In the genomic region with DNA sequence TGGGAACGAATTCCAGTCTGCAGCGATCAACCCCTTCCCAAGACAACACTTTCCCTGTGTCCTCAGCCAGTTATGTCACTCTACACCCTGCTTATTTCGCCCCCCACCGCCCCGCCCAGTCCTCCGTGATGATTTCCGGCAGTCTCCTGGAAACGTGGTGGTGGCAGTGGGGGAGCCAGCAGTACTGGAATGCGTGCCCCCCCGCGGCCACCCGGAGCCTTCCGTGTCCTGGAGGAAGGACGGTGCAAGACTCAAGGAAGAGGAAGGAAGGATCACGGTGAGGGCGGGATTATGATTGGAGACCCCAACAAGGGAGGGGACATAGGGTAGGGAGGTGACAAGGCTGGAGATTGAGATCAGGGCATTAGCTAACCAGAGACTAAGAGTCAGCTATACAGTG, we compare ENCODE assay signal across 22 cellular contexts. TPM values are rescaled to one million over a fixed set of nuclear protein-coding genes. Genes with fewer than 3 reads are reported as not detected.
DNase-seq lines count a peak whose midpoint lies in the region; ATAC-seq and TF ChIP-seq lines count a peak whose summit lies in the region.
"Had no signal": no experiment of that assay in that cellular context is flagged by ENCODE, and none has a peak within 500 bp of the region (broad histone marks: within the 10 kb centered on the region; RNA-seq: fewer than 3 reads in every experiment).

No MANE protein-coding gene starts in this region.

- no peak overlapping the region for H3K4me3 ChIP-seq in endodermal cell (ENCODE audit: low read length)
- no peak overlapping the region for H3K4me3 ChIP-seq in neuronal stem cell (ENCODE audit: low read length in 2 of 2)
- H3K4me3 ChIP-seq: BLaER1 treated with 17β-estradiol and CSF1 and Interleukin-3, amounts not matched to agents 10 nM and 100 nM; gastroesophageal sphincter; GM23248; ovary had no signal

- H3K4me1 ChIP-seq in endodermal cell (ENCODE audit: control insufficient read depth, insufficient read depth, low read length) (peaks cover 8% of the 10 kb centered on the region), neuronal stem cell (ENCODE audit: control insufficient read depth in 2 of 2, insufficient read depth in 1 of 2, low read depth in 1 of 2, low read length in 2 of 2) (peaks cover 10 to 15% of the 10 kb centered on the region in 2 donors)

- peaks cover 36% of the 10 kb centered on the region for H3K4me1 Mint-ChIP-seq in activated T-cell treated with anti-CD3 and anti-CD28 coated beads, Interleukin-2, amount 50 U/mL, for 72 hours (ENCODE audit: low read depth)
- H3K4me1 Mint-ChIP-seq in T-cell (peaks cover 30 to 43% (median 40%) of the 10 kb centered on the region in 3 donors), endodermal cell (peaks cover 2% of the 10 kb centered on the region)
- H3K4me1 Mint-ChIP-seq in activated T-helper 2 cell treated with anti-CD3 and anti-CD28 coated beads, Interferon-gamma antibody, Interleukin-2, Interleukin-4, amounts not matched to agents 10 μg/mL and 5 μg/mL and 100 μg/mL, durations not matched to agents 14 hours and 24 hours and 36 hours (ENCODE audit: low read depth): peaks cover 9% of the 10 kb centered on the region

- no peak overlapping the region for H3K4me2 ChIP-seq in neuronal stem cell (ENCODE audit: insufficient read depth, low read length, poor library complexity, severe bottlenecking)
- H3K4me2 ChIP-seq: BLaER1 treated with 17β-estradiol and CSF1 and Interleukin-3, amounts not matched to agents 10 nM and 100 nM had no signal

- H3K27me3 Mint-ChIP-seq in activated T-cell treated with anti-CD3 and anti-CD28 coated beads, Interleukin-2, amount 50 U/mL, for 72 hours (ENCODE audit: low read depth): peaks cover 95% of the 10 kb centered on the region
- peaks cover 71 to 84% of the 10 kb centered on the region in 2 donors for H3K27me3 Mint-ChIP-seq in T-cell
- H3K27me3 Mint-ChIP-seq in endodermal cell (ENCODE audit: insufficient read depth): peaks cover 100% of the 10 kb centered on the region
- H3K27me3 Mint-ChIP-seq in activated T-helper 2 cell treated with anti-CD3 and anti-CD28 coated beads, Interferon-gamma antibody, Interleukin-2, Interleukin-4, amounts not matched to agents 10 μg/mL and 5 μg/mL and 100 μg/mL, durations not matched to agents 14 hours and 24 hours and 36 hours (ENCODE audit: low read depth): peaks cover 89% of the 10 kb centered on the region

- H3K27ac ChIP-seq in endodermal cell (ENCODE audit: low read depth, low read length) (no peak overlapping the region), neuronal stem cell (replicated peaks; ENCODE audit: low read length) (no peak overlapping the region)
- H3K27ac ChIP-seq: BLaER1 treated with 17β-estradiol and CSF1 and Interleukin-3, amounts not matched to agents 10 nM and 100 nM; esophagus squamous epithelium; gastroesophageal sphincter; GM23248; ovary; upper lobe of left lung had no signal

- no peak overlapping the region for H4K91ac ChIP-seq in neuronal stem cell (ENCODE audit: low read depth, low read length, poor library complexity)

- no peak overlapping the region for H3K14ac ChIP-seq in neuronal stem cell (ENCODE audit: low read length)

- H2BK15ac ChIP-seq in neuronal stem cell (ENCODE audit: low read length): no peak overlapping the region

- H3K27me3 ChIP-seq in endodermal cell (ENCODE audit: control insufficient read depth, insufficient read depth, low read length, poor library complexity, severe bottlenecking): peaks cover 100% of the 10 kb centered on the region
- H3K27me3 ChIP-seq in neuronal stem cell (ENCODE audit: control insufficient read depth in 3 of 3, insufficient read depth in 3 of 3, low read depth in 1 of 3, low read length in 3 of 3): peaks cover 44 to 99% (median 80%) of the 10 kb centered on the region in 3 experiments

- H3K23ac ChIP-seq in neuronal stem cell (ENCODE audit: low read depth, low read length, poor library complexity): no peak overlapping the region

- H3K9ac ChIP-seq in endodermal cell (ENCODE audit: extremely low read depth, low read length, poor library complexity, severe bottlenecking) (no peak overlapping the region), neuronal stem cell (ENCODE audit: low read depth, low read length, poor library complexity) (no peak overlapping the region)
- H3K9ac ChIP-seq: BLaER1 treated with 17β-estradiol and CSF1 and Interleukin-3, amounts not matched to agents 10 nM and 100 nM; GM23248 had no signal

- no peak for DNase-seq in activated T-cell treated with anti-CD3 and anti-CD28 coated beads, Interleukin-2, amount 50 U/mL, for 72 hours
- DNase-seq in activated T-cell treated with anti-CD3 and anti-CD28 coated beads for 4 hours (no peak), T-cell (no peak), endodermal cell (peak; percentile 47), neuronal stem cell (ENCODE audit: low spot score) (no peak), EL (no peak), KG1 (lab: John Stamatoyannopoulos, UW) (no peak)
- no peak for DNase-seq in activated T-helper 2 cell treated with anti-CD3 and anti-CD28 coated beads, Interferon-gamma antibody, Interleukin-2, Interleukin-4, amounts not matched to agents 10 μg/mL and 5 μg/mL and 100 μg/mL, durations not matched to agents 14 hours and 24 hours and 36 hours (ENCODE audit: low spot score)
- DNase-seq: activated naive CD4-positive, alpha-beta T cell; effector CD8-positive, alpha-beta T cell; esophagus squamous epithelium; GM23248; NCI-H2081 treated with DMSO at 0.1 percent for 48 hours; PC-3; SHP77 treated with DMSO at 0.1 percent for 48 hours had no signal

- H2AK5ac ChIP-seq in neuronal stem cell (ENCODE audit: low read depth, low read length): peak overlapping the region; percentile 11

- no peaks in the 10 kb centered on the region for H3K9me3 Mint-ChIP-seq in activated T-cell treated with anti-CD3 and anti-CD28 coated beads, Interleukin-2, amount 50 U/mL, for 72 hours
- H3K9me3 Mint-ChIP-seq in T-cell: no peaks in the 10 kb centered on the region
- no peaks in the 10 kb centered on the region for H3K9me3 Mint-ChIP-seq in endodermal cell
- no peaks in the 10 kb centered on the region for H3K9me3 Mint-ChIP-seq in activated T-helper 2 cell treated with anti-CD3 and anti-CD28 coated beads, Interferon-gamma antibody, Interleukin-2, Interleukin-4, amounts not matched to agents 10 μg/mL and 5 μg/mL and 100 μg/mL, durations not matched to agents 14 hours and 24 hours and 36 hours
- H3K9me3 Mint-ChIP-seq: memory B cell had no signal

- H3K9me3 ChIP-seq in endodermal cell (ENCODE audit: control insufficient read depth, low read length) (no peaks in the 10 kb centered on the region), neuronal stem cell (replicated peaks in 1 of 2; ENCODE audit: control insufficient read depth in 2 of 2, insufficient read depth in 1 of 2, low read depth in 1 of 2, low read length in 2 of 2) (peaks cover 0 to 5% of the 10 kb centered on the region in 2 donors)
- H3K9me3 ChIP-seq: esophagus squamous epithelium, gastroesophageal sphincter, ovary, upper lobe of left lung had no signal

- no peaks in the 10 kb centered on the region for H3K36me3 Mint-ChIP-seq in activated T-cell treated with anti-CD3 and anti-CD28 coated beads, Interleukin-2, amount 50 U/mL, for 72 hours (ENCODE audit: insufficient read depth in 2 of 2)
- no peaks in the 10 kb centered on the region for H3K36me3 Mint-ChIP-seq in T-cell
- no peaks in the 10 kb centered on the region for H3K36me3 Mint-ChIP-seq in endodermal cell (ENCODE audit: low read depth)
- no peaks in the 10 kb centered on the region for H3K36me3 Mint-ChIP-seq in activated T-helper 2 cell treated with anti-CD3 and anti-CD28 coated beads, Interferon-gamma antibody, Interleukin-2, Interleukin-4, amounts not matched to agents 10 μg/mL and 5 μg/mL and 100 μg/mL, durations not matched to agents 14 hours and 24 hours and 36 hours (ENCODE audit: low read depth)
- H3K36me3 Mint-ChIP-seq: memory B cell had no signal

- TF ChIP-seq CTCF in endodermal cell (conservative IDR thresholded peaks at IDR 0.05): no peak

- POLR2A ChIA-PET in T-cell (lab: Charles Lee): no interaction called here

- no peak overlapping the region for H2BK5ac ChIP-seq in neuronal stem cell (ENCODE audit: low read length)

- H3K36me3 ChIP-seq in endodermal cell (ENCODE audit: control insufficient read depth, insufficient read depth, low read length): no peaks in the 10 kb centered on the region
- H3K36me3 ChIP-seq in neuronal stem cell (replicated peaks in 1 of 2; ENCODE audit: control insufficient read depth in 2 of 2, insufficient read depth in 2 of 2, low read length in 2 of 2): no peaks in the 10 kb centered on the region
- H3K36me3 ChIP-seq: BLaER1 treated with 17β-estradiol and CSF1 and Interleukin-3, amounts not matched to agents 10 nM and 100 nM; esophagus squamous epithelium; gastroesophageal sphincter; ovary; upper lobe of left lung had no signal

- CTCF ChIA-PET in T-cell (lab: Charles Lee): no interaction called here

- no peak overlapping the region for H2BK12ac ChIP-seq in neuronal stem cell (ENCODE audit: low read length)

- peak overlapping the region; percentile 58 to 59 for H3K4me3 Mint-ChIP-seq in activated T-cell treated with anti-CD3 and anti-CD28 coated beads, Interleukin-2, amount 50 U/mL, for 72 hours
- H3K4me3 Mint-ChIP-seq in T-cell: peak overlapping the region in 2 of 3 donors; percentile 34 to 44
- no peak overlapping the region for H3K4me3 Mint-ChIP-seq in endodermal cell
- H3K4me3 Mint-ChIP-seq in activated T-helper 2 cell treated with anti-CD3 and anti-CD28 coated beads, Interferon-gamma antibody, Interleukin-2, Interleukin-4, amounts not matched to agents 10 μg/mL and 5 μg/mL and 100 μg/mL, durations not matched to agents 14 hours and 24 hours and 36 hours (ENCODE audit: low read depth): no peak overlapping the region
- H3K4me3 Mint-ChIP-seq: memory B cell had no signal

- no peak overlapping the region for H3K4ac ChIP-seq in neuronal stem cell (ENCODE audit: low read length)

- 23 to 27% methylated on average over 5 to 16 of the region's 16 CpGs for WGBS in endodermal cell (ENCODE audit: insufficient coverage in 1 of 2, insufficient read length in 1 of 2), 2 experiments
- WGBS in neuronal stem cell (ENCODE audit: extremely low coverage in 2 of 2, insufficient read length in 2 of 2, insufficient replicate concordance in 1 of 2), 2 donors: no CpG with 5 or more reads among the region's 16 CpGs

- no peak overlapping the region for H4K8ac ChIP-seq in neuronal stem cell (ENCODE audit: low read depth, low read length)

- H3K18ac ChIP-seq in neuronal stem cell (ENCODE audit: low read length): no peak overlapping the region

- H2AFZ ChIP-seq in neuronal stem cell (ENCODE audit: low read length): no peak overlapping the region
- H2AFZ ChIP-seq: GM23248 had no signal

- H3K79me1 ChIP-seq in neuronal stem cell (ENCODE audit: low read depth, low read length): no peaks in the 10 kb centered on the region

- H3K27ac Mint-ChIP-seq in activated T-cell treated with anti-CD3 and anti-CD28 coated beads, Interleukin-2, amount 50 U/mL, for 72 hours: no peak overlapping the region
- no peak overlapping the region for H3K27ac Mint-ChIP-seq in T-cell
- H3K27ac Mint-ChIP-seq in endodermal cell: no peak overlapping the region
- no peak overlapping the region for H3K27ac Mint-ChIP-seq in activated T-helper 2 cell treated with anti-CD3 and anti-CD28 coated beads, Interferon-gamma antibody, Interleukin-2, Interleukin-4, amounts not matched to agents 10 μg/mL and 5 μg/mL and 100 μg/mL, durations not matched to agents 14 hours and 24 hours and 36 hours
- H3K27ac Mint-ChIP-seq: memory B cell had no signal

- intact Hi-C loops in activated T-helper 2 cell treated with anti-CD3 and anti-CD28 coated beads, Interferon-gamma antibody, Interleukin-2, Interleukin-4, amounts not matched to agents 10 μg/mL and 5 μg/mL and 100 μg/mL, durations not matched to agents 14 hours and 24 hours and 36 hours (cut with micrococcal nuclease): loop anchor here (2.0 to 10.0 kb wide), 2 partner anchors 295 to 1885 kb away; a partner anchor contains a TSS

- no peak overlapping the region for H2BK120ac ChIP-seq in neuronal stem cell (ENCODE audit: low read depth, low read length)

- ATAC-seq in activated T-cell treated with anti-CD3 and anti-CD28 coated beads, Interleukin-2, amount 50 U/mL, for 72 hours (replicated peaks in 1 of 2): no peak
- ATAC-seq in T-cell (replicated peaks in 1 of 4): no peak
- ATAC-seq: gastroesophageal sphincter, PC-3 had no signal

RNA-seq across cellular contexts. Expression of a gene that starts 4.1 kb away (rescaled TPM):
- total RNA-seq in activated T-cell treated with anti-CD3 and anti-CD28 coated beads, Interleukin-2, amount 50 U/mL, for 72 hours: 10 to 100 TPM; 21.5 to 26.6 TPM
- total RNA-seq in T-cell (10 to 100 TPM; 10.2 to 24.7 (median 17.7) TPM), endodermal cell (10 to 100 TPM; 15.3 to 16.2 TPM)
- polyA plus RNA-seq in endodermal cell (2013, experiment 1 of 2): 115 TPM
- polyA plus RNA-seq in endodermal cell (2013, experiment 2 of 2): 77.1 TPM
- 9.5 TPM for polyA plus RNA-seq in neuronal stem cell (2013, experiment 1 of 2)
- 8.8 TPM for polyA plus RNA-seq in neuronal stem cell (2013, experiment 2 of 2)
- 9.0 and 10.6 TPM in 2 replicates for total RNA-seq in activated T-helper 2 cell treated with anti-CD3 and anti-CD28 coated beads, Interferon-gamma antibody, Interleukin-2, Interleukin-4, amounts not matched to agents 10 μg/mL and 5 μg/mL and 100 μg/mL, durations not matched to agents 14 hours and 24 hours and 36 hours

RNA-seq across cellular contexts. Expression of a gene that starts 28.3 kb away (rescaled TPM):
- total RNA-seq in activated T-cell treated with anti-CD3 and anti-CD28 coated beads, Interleukin-2, amount 50 U/mL, for 72 hours: not detected
- under 1 TPM in 3 of 5 donors, not detected in 2; 0.41 to 0.59 (median 0.50) TPM for total RNA-seq in T-cell
- total RNA-seq in endodermal cell: under 1 TPM in 1 of 2 donors, not detected in 1; 0.59 TPM
- 0.04 TPM for polyA plus RNA-seq in endodermal cell (2013, experiment 1 of 2)
- polyA plus RNA-seq in endodermal cell (2013, experiment 2 of 2): not detected
- not detected for polyA plus RNA-seq in neuronal stem cell (2013, experiment 1 of 2)
- polyA plus RNA-seq in neuronal stem cell (2013, experiment 2 of 2): not detected
- total RNA-seq in activated T-helper 2 cell treated with anti-CD3 and anti-CD28 coated beads, Interferon-gamma antibody, Interleukin-2, Interleukin-4, amounts not matched to agents 10 μg/mL and 5 μg/mL and 100 μg/mL, durations not matched to agents 14 hours and 24 hours and 36 hours: not detected in 2 replicates
- total RNA-seq: chondrocyte had no signal

RNA-seq across cellular contexts. Expression of a gene that starts 49.7 kb away (rescaled TPM):
- total RNA-seq in activated T-cell treated with anti-CD3 and anti-CD28 coated beads, Interleukin-2, amount 50 U/mL, for 72 hours: not detected
- total RNA-seq in T-cell (not detected), endodermal cell (not detected)
- polyA plus RNA-seq in endodermal cell (2013, experiment 1 of 2): not detected
- not detected for polyA plus RNA-seq in endodermal cell (2013, experiment 2 of 2)
- polyA plus RNA-seq in neuronal stem cell (2013, experiment 1 of 2): not detected
- polyA plus RNA-seq in neuronal stem cell (2013, experiment 2 of 2): not detected
- total RNA-seq in activated T-helper 2 cell treated with anti-CD3 and anti-CD28 coated beads, Interferon-gamma antibody, Interleukin-2, Interleukin-4, amounts not matched to agents 10 μg/mL and 5 μg/mL and 100 μg/mL, durations not matched to agents 14 hours and 24 hours and 36 hours: not detected in 2 replicates
- total RNA-seq: chondrocyte, esophagus squamous epithelium, GM23248, myocyte, PC-3, upper lobe of left lung had no signal
- polyA plus RNA-seq: GM23248, ovary had no signal

Comparison
In these comparisons a context has a peak if more than half of its experiments do, and no peak if none do; other contexts are left out.
1. H3K4me3 Mint-ChIP-seq: peak in activated T-cell treated with anti-CD3 and anti-CD28 coated beads, Interleukin-2, amount 50 U/mL, for 72 hours (2 of 2) and T-cell (2 of 3); none in endodermal cell (single experiment) and activated T-helper 2 cell treated with anti-CD3 and anti-CD28 coated beads, Interferon-gamma antibody, Interleukin-2, Interleukin-4, amounts not matched to agents 10 μg/mL and 5 μg/mL and 100 μg/mL, durations not matched to agents 14 hours and 24 hours and 36 hours (single experiment).